In the genomic region with DNA sequence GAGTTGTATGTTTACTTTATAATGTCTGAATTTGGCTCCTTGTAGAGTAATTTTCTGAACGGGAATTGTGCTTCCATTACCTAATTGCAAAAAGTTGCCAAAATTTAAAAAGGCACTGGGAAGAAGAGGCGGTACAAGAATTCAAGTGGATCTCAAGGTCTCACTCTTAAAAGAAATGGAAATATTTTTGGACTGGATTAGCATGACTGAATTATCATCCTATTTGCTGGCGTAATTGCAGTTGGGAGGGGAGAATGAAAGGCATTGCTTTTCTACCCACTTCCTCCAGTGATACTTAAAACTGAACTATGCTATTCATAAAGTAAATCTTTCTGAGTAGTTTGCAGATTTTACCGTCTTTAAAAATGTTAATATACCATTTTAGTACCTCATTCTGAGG, we compare ENCODE assay signal across 28 cellular contexts. TPM values are rescaled to one million over a fixed set of nuclear protein-coding genes. Genes with fewer than 3 reads are reported as not detected.
DNase-seq lines count a peak whose midpoint lies in the region; ATAC-seq, FAIRE-seq and TF ChIP-seq lines count a peak whose summit lies in the region.
"Had no signal": no experiment of that assay in that cellular context is flagged by ENCODE, and none has a peak within 500 bp of the region (broad histone marks: within the 10 kb centered on the region; RNA-seq: fewer than 3 reads in every experiment).

No MANE protein-coding gene starts in this region.

- H3K27ac ChIP-seq in astrocyte (ENCODE audit: low read depth, low read length), result no peak overlapping the region
- peak overlapping the region in 1 of 2 donors; percentile 68 for H3K27ac ChIP-seq in left lung
- no peak overlapping the region for H3K27ac ChIP-seq in brain microvascular endothelial cell
- H3K27ac ChIP-seq: C4-2B had no signal

- peaks cover 59% of the 10 kb centered on the region for H3K79me2 ChIP-seq in astrocyte (ENCODE audit: insufficient read depth, low read length)

- H3K4me3 Mint-ChIP-seq in astrocyte (ENCODE audit: unreplicated experiment), result no peak overlapping the region
- H3K4me3 Mint-ChIP-seq: B cell; CD8-positive, alpha-beta T cell had no signal

- in situ Hi-C loops in brain microvascular endothelial cell (cut with HindIII; ENCODE audit: low pct_ligation_motif_present, low sequenced_read_pairs), result no loop called here

- no peak overlapping the region for H3K9ac ChIP-seq in astrocyte (ENCODE audit: low read length)

- intact Hi-C loops in left lung (cut with DNase I) (no loop called here), sciatic nerve (cut with DNase I) (no loop called here)

- no peaks in the 10 kb centered on the region for H4K20me1 ChIP-seq in astrocyte (ENCODE audit: insufficient read depth, low read length)

- H3K9me3 ChIP-seq in astrocyte (ENCODE audit: insufficient read depth, low read depth, low read length) (no peaks in the 10 kb centered on the region), left lung (no peaks in the 10 kb centered on the region)
- H3K9me3 ChIP-seq: Caco-2 had no signal

- H3K27ac Mint-ChIP-seq in astrocyte (ENCODE audit: unreplicated experiment), result no peak overlapping the region
- H3K27ac Mint-ChIP-seq: B cell; CD8-positive, alpha-beta T cell had no signal

- H3K36me3 Mint-ChIP-seq in astrocyte (ENCODE audit: low read depth, unreplicated experiment), result peaks cover 7% of the 10 kb centered on the region
- H3K36me3 Mint-ChIP-seq: CD8-positive, alpha-beta T cell had no signal

- H3K4me3 ChIP-seq in astrocyte (ENCODE audit: insufficient read depth, low read depth, low read length) (no peak overlapping the region), left lung (no peak overlapping the region), brain microvascular endothelial cell (ENCODE audit: low read depth, low read length) (no peak overlapping the region)
- H3K4me3 ChIP-seq: GM12878, K562 had no signal

- FAIRE-seq in H54 (lab: Jason Lieb, UNC) (peak; percentile 45), astrocyte (lab: Jason Lieb, UNC) (no peak)
- FAIRE-seq: G401.6, GM12878, HTR-8/SVneo, K562 had no signal

- ATAC-seq in left lung (peak; percentile 69), sciatic nerve (peak; percentile 20)
- ATAC-seq: CD8-positive, alpha-beta T cell; GM12878; K562; PC-3 had no signal

- TF ChIP-seq POLR2A in H54 (IDR thresholded peaks at IDR 0.05; ENCODE audit: low read depth, low read length), result no peak

- H2AFZ ChIP-seq in astrocyte (ENCODE audit: low read depth, low read length), result no peak overlapping the region

- no peaks in the 10 kb centered on the region for H3K27me3 Mint-ChIP-seq in astrocyte (ENCODE audit: low read depth, unreplicated experiment)

- H3K4me1 Mint-ChIP-seq in astrocyte (ENCODE audit: low read depth, unreplicated experiment), result peaks cover 9% of the 10 kb centered on the region
- H3K4me1 Mint-ChIP-seq: B cell had no signal

- no peak for DNase-seq in H54 (ENCODE audit: insufficient read length, low spot score)
- peak; percentile 53 for DNase-seq in astrocyte (ENCODE audit: low read depth)
- no peak for DNase-seq in left lung
- DNase-seq in sciatic nerve (ENCODE audit: low spot score), result no peak
- no peak for DNase-seq in kidney tubule cell (ENCODE audit: low spot score)
- no peak for DNase-seq in NCI-H2171 treated with DMSO at 0.1 percent for 48 hours (lab: John Stamatoyannopoulos, UW)
- no peak for DNase-seq in brain microvascular endothelial cell
- no peak for DNase-seq in effector CD4-positive, alpha-beta T cell
- DNase-seq: Caco-2; CD8-positive, alpha-beta T cell; GOT3; HCEC 1CT; Kasumi-1; NCI-H1105; NCI-H146; NCI-H1930; NCI-H2107; NCI-H446 treated with DMSO at 0.1 percent for 48 hours; NCI-H526; NCI-H82; NK-92 treated with Interleukin-12 subunit alpha and Interleukin-12 subunit beta, amount 100 ng/mL, for 24 hours; PC-3 had no signal

- H3K9me3 Mint-ChIP-seq in astrocyte (ENCODE audit: unreplicated experiment), result peaks cover 2% of the 10 kb centered on the region
- H3K9me3 Mint-ChIP-seq: CD8-positive, alpha-beta T cell had no signal

- H3K4me2 ChIP-seq in astrocyte (ENCODE audit: low read length), result no peak overlapping the region

- H3K36me3 ChIP-seq in astrocyte (ENCODE audit: insufficient read depth, low read length), result peaks cover 10% of the 10 kb centered on the region
- H3K36me3 ChIP-seq in left lung, result no peaks in the 10 kb centered on the region
- H3K36me3 ChIP-seq in brain microvascular endothelial cell (replicated peaks), result peaks cover 31% of the 10 kb centered on the region

- no peaks in the 10 kb centered on the region for H3K27me3 ChIP-seq in astrocyte (ENCODE audit: insufficient read depth, low read length)
- no peaks in the 10 kb centered on the region for H3K27me3 ChIP-seq in left lung
- no peaks in the 10 kb centered on the region for H3K27me3 ChIP-seq in brain microvascular endothelial cell (replicated peaks)

- no peak for TF ChIP-seq CTCF in astrocyte (IDR thresholded peaks at IDR 0.05; ENCODE audit: insufficient read depth, low read depth, low read length)
- no peak for TF ChIP-seq CTCF in left lung (IDR thresholded peaks at IDR 0.05)
- TF ChIP-seq CTCF in brain microvascular endothelial cell (IDR thresholded peaks at IDR 0.05; ENCODE audit: low read depth, low read length, missing control alignments), result no peak

- H3K4me1 ChIP-seq in astrocyte (ENCODE audit: insufficient read depth, low read length) (no peaks in the 10 kb centered on the region), left lung (peaks cover 0 to 9% of the 10 kb centered on the region in 2 donors)
- H3K4me1 ChIP-seq: Caco-2 had no signal

RNA-seq across cellular contexts. Expression of gene COL8A1, which starts 46.3 kb away (rescaled TPM):
- total RNA-seq in astrocyte (118 and 123 TPM in 2 replicates), left lung (100 to 1,000 TPM in 1 of 2 donors, 10 to 100 TPM in 1; 74.1 to 283 TPM), sciatic nerve (114 TPM)
- total RNA-seq: Caco-2; CD8-positive, alpha-beta T cell had no signal
